In the genomic region with DNA sequence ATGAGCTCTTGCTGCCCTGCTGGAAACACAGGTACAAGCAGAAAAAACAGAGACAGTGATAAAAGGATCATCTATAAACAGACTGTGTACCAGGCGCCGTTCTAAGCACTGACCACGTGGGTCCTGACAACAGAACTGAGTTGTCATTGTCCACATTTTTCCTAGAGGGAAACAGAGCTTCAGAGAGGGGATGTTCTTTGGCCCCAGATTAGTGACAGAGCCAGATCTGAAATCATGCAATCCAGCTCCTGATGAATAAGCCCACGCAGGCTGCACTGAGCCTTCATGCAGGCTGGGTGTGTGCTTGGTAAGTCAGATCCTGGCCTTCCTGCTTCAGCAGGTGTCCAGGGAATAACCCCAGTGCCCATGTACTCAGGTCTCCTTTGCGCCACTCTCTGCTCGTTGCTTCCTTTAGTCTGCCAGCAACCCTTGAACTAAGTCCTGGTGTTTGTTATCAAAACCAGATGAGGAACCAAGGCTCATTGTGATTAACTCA, we compare ENCODE assay signal across 19 cellular contexts. TPM values are rescaled to one million over a fixed set of nuclear protein-coding genes. Genes with fewer than 3 reads are reported as not detected.
DNase-seq lines count a peak whose midpoint lies in the region; ATAC-seq, FAIRE-seq and TF ChIP-seq lines count a peak whose summit lies in the region.
"Had no signal": no experiment of that assay in that cellular context is flagged by ENCODE, and none has a peak within 500 bp of the region (broad histone marks: within the 10 kb centered on the region; RNA-seq: fewer than 3 reads in every experiment).

No MANE protein-coding gene starts in this region.

- peak overlapping the region; percentile 31 for H3K4me3 ChIP-seq in CD8-positive, alpha-beta memory T cell (ENCODE audit: low read length)
- no peak overlapping the region for H3K4me3 ChIP-seq in K562
- H3K4me3 ChIP-seq: colonic mucosa, hepatocyte, ovary, skin epidermis, uterus had no signal

- H3K79me2 ChIP-seq in K562 (ENCODE audit: control insufficient read depth, insufficient read depth, low read length), result no peaks in the 10 kb centered on the region
- H3K79me2 ChIP-seq: hepatocyte had no signal

- ATAC-seq in K562, result no peak
- peak; percentile 67 for ATAC-seq in left colon
- ATAC-seq in GM18519 (IDR thresholded peaks at IDR 0.05; ENCODE audit: low FRiP score, unreplicated experiment), result no peak

- DNase-seq in A172 (ENCODE audit: low spot score), result peak; percentile 21
- DNase-seq in CD8-positive, alpha-beta memory T cell, result no peak
- no peak for DNase-seq in K562 (ENCODE audit: extremely low read depth in 1 of 4, low spot score in 3 of 4)
- DNase-seq in left colon, result no peak
- no peak for DNase-seq in NOMO-1 (lab: John Stamatoyannopoulos, UW; ENCODE audit: unreplicated experiment in 2 of 2)
- no peak for DNase-seq in T-helper 2 cell treated with Interferon-gamma antibody and Interleukin-4, amounts not matched to agents 5 μg/mL and 100 μg/mL, for 36 hours (ENCODE audit: low spot score)
- DNase-seq in NCI-H345 treated with DMSO at 0.1 percent for 48 hours (lab: John Stamatoyannopoulos, UW; ENCODE audit: unreplicated experiment), result no peak
- DNase-seq: activated T-cell treated with anti-CD3 and anti-CD28 coated beads for 4 hours; colonic mucosa; KBM-7; left cardiac atrium; NCI-H1092 treated with DMSO at 0.1 percent for 48 hours; ovary; stimulated activated naive CD4-positive, alpha-beta T cell; uterus had no signal

- intact Hi-C loops in K562 (cut with micrococcal nuclease), result no loop called here
- intact Hi-C loops in left colon (cut with DNase I, micrococcal nuclease), result no loop called here

- WGBS in K562 (ENCODE audit: insufficient coverage, low coverage, missing lambda C conversion rate), result 1% methylated on average over 6 of the region's 6 CpGs

- FAIRE-seq in K562 (lab: Jason Lieb, UNC), result no peak

- no peaks in the 10 kb centered on the region for H3K9me3 ChIP-seq in CD8-positive, alpha-beta memory T cell (ENCODE audit: low read length)
- no peaks in the 10 kb centered on the region for H3K9me3 ChIP-seq in K562 (replicated peaks; ENCODE audit: control insufficient read depth, insufficient read depth, low read depth, low read length)
- H3K9me3 ChIP-seq: colonic mucosa, ovary, uterus had no signal

- no peaks in the 10 kb centered on the region for H3K27me3 ChIP-seq in CD8-positive, alpha-beta memory T cell (ENCODE audit: insufficient read depth, low read length, poor library complexity, severe bottlenecking)
- H3K27me3 ChIP-seq in K562 (ENCODE audit: control insufficient read depth in 2 of 2, insufficient read depth in 2 of 2, low read length in 2 of 2), result peaks cover 13 to 55% of the 10 kb centered on the region in 2 experiments; a peak in 4 of 5 replicates
- H3K27me3 ChIP-seq: colonic mucosa, hepatocyte, ovary, uterus had no signal

- no peaks in the 10 kb centered on the region for H4K20me1 ChIP-seq in K562 (replicated peaks; ENCODE audit: control insufficient read depth, insufficient read depth, low read length)

- no peak overlapping the region for H3K27ac ChIP-seq in CD8-positive, alpha-beta memory T cell (ENCODE audit: low read depth, low read length)
- H3K27ac ChIP-seq in K562 (ENCODE audit: extremely low read depth, low read depth, low read length), result no peak overlapping the region
- H3K27ac ChIP-seq: colonic mucosa, hepatocyte, ovary, uterus had no signal

- POLR2A ChIA-PET in CD8-positive, alpha-beta memory T cell (lab: Charles Lee), result interaction anchor here (1.2 to 3.0 kb wide), 3 partner anchors 9 to 52 kb away, joined by 3 to 18 read pairs (median 3); no protein-coding TSS in a partner anchor
- POLR2A ChIA-PET in K562 (lab: Yijun Ruan, JAX), result no interaction called here

- in situ Hi-C loops in K562 (cut with MboI), result no loop called here

- no TSS peak for BruUV-seq in K562 (replicated peaks; lab: Mats Ljungman, UMichigan)

- H3K9me3 Mint-ChIP-seq in CD8-positive, alpha-beta memory T cell, result no peaks in the 10 kb centered on the region
- H3K9me3 Mint-ChIP-seq in T-helper 2 cell treated with Interferon-gamma antibody and Interleukin-4, amounts not matched to agents 5 μg/mL and 100 μg/mL, for 36 hours, result no peaks in the 10 kb centered on the region
- H3K9me3 Mint-ChIP-seq: T-helper 1 cell treated with Interleukin-12 subunit alpha and Interleukin-12 subunit beta and Interleukin-4 antibody, amounts not matched to agents 30 μg/mL and 1 μg/mL, for 36 hours had no signal

- TF ChIP-seq EP300 in K562 (IDR thresholded peaks at IDR 0.05; ENCODE audit: low read length), result no peak

- peaks cover 0 to 4% (median 4%) of the 10 kb centered on the region in 3 donors for H3K36me3 Mint-ChIP-seq in CD8-positive, alpha-beta memory T cell
- H3K36me3 Mint-ChIP-seq in T-helper 2 cell treated with Interferon-gamma antibody and Interleukin-4, amounts not matched to agents 5 μg/mL and 100 μg/mL, for 36 hours (ENCODE audit: low read depth), result no peaks in the 10 kb centered on the region

- no peaks in the 10 kb centered on the region for H3K36me3 ChIP-seq in CD8-positive, alpha-beta memory T cell (ENCODE audit: insufficient read depth, low read length)
- H3K36me3 ChIP-seq in K562 (ENCODE audit: control insufficient read depth, insufficient read depth, low read length), result no peaks in the 10 kb centered on the region
- H3K36me3 ChIP-seq: colonic mucosa, ovary, uterus had no signal

- H3K27ac Mint-ChIP-seq in CD8-positive, alpha-beta memory T cell, result peak overlapping the region; percentile 57 to 93 (median 85)
- no peak overlapping the region for H3K27ac Mint-ChIP-seq in T-helper 2 cell treated with Interferon-gamma antibody and Interleukin-4, amounts not matched to agents 5 μg/mL and 100 μg/mL, for 36 hours
- H3K27ac Mint-ChIP-seq: T-helper 1 cell treated with Interleukin-12 subunit alpha and Interleukin-12 subunit beta and Interleukin-4 antibody, amounts not matched to agents 30 μg/mL and 1 μg/mL, for 36 hours had no signal

- peaks cover 64 to 85% (median 71%) of the 10 kb centered on the region in 3 donors for H3K4me1 Mint-ChIP-seq in CD8-positive, alpha-beta memory T cell
- peaks cover 37% of the 10 kb centered on the region for H3K4me1 Mint-ChIP-seq in T-helper 2 cell treated with Interferon-gamma antibody and Interleukin-4, amounts not matched to agents 5 μg/mL and 100 μg/mL, for 36 hours (ENCODE audit: low read depth)

- no peak for TF ChIP-seq RAD21 in K562 (CRISPR knock-in tag; conservative IDR thresholded peaks at IDR 0.05 in 1 of 2, IDR thresholded peaks at IDR 0.05 in 1 of 2)

- H2AFZ ChIP-seq in K562 (ENCODE audit: low read depth, low read length), result no peak overlapping the region
- H2AFZ ChIP-seq: hepatocyte had no signal

- CTCF ChIA-PET in CD8-positive, alpha-beta memory T cell (lab: Charles Lee), result interaction anchor here (1.0 to 2.6 kb wide), 3 partner anchors 26 to 51 kb away, joined by 3 to 20 read pairs (median 5); no protein-coding TSS in a partner anchor
- CTCF ChIA-PET in K562 (lab: Yijun Ruan, JAX; ENCODE audit: low intra/inter-chr PET ratio), result no interaction called here

- no peaks in the 10 kb centered on the region for H3K9me1 ChIP-seq in K562 (ENCODE audit: control insufficient read depth, insufficient read depth, low read length)

- no peak overlapping the region for H3K4me2 ChIP-seq in K562 (ENCODE audit: insufficient read depth, low read length)
- H3K4me2 ChIP-seq: hepatocyte had no signal

- TF ChIP-seq POLR2A in K562 (conservative IDR thresholded peaks at IDR 0.05), result no peak

- H3K4me3 Mint-ChIP-seq in CD8-positive, alpha-beta memory T cell, result peak overlapping the region in 6 of 7 donors; percentile 45 to 69 (median 54)
- H3K4me3 Mint-ChIP-seq in T-helper 2 cell treated with Interferon-gamma antibody and Interleukin-4, amounts not matched to agents 5 μg/mL and 100 μg/mL, for 36 hours, result no peak overlapping the region

- TF ChIP-seq CTCF in K562 (IDR thresholded peaks at IDR 0.05 in 2 of 3, conservative IDR thresholded peaks at IDR 0.05 in 1 of 3; ENCODE audit: insufficient read depth in 2 of 3, low read depth in 1 of 3, low read length in 3 of 3), result no peak

- peaks cover 92% of the 10 kb centered on the region for H3K4me1 ChIP-seq in CD8-positive, alpha-beta memory T cell (ENCODE audit: insufficient read depth, low read length)
- H3K4me1 ChIP-seq in K562 (replicated peaks in 1 of 2; ENCODE audit: control insufficient read depth in 2 of 2, insufficient read depth in 2 of 2, low read length in 2 of 2), result no peaks in the 10 kb centered on the region
- H3K4me1 ChIP-seq: uterus had no signal

- H3K27me3 Mint-ChIP-seq in CD8-positive, alpha-beta memory T cell, result peaks cover 0 to 1% of the 10 kb centered on the region in 2 donors
- H3K27me3 Mint-ChIP-seq in T-helper 2 cell treated with Interferon-gamma antibody and Interleukin-4, amounts not matched to agents 5 μg/mL and 100 μg/mL, for 36 hours (ENCODE audit: low read depth), result peaks cover 70% of the 10 kb centered on the region

- peak overlapping the region in 1 of 2 experiments; percentile 43; a peak in 1 of 4 replicates for H3K9ac ChIP-seq in K562 (ENCODE audit: insufficient read depth in 1 of 2, low read depth in 2 of 2, low read length in 2 of 2)

TF ChIP-seq in K562, 482 proteins besides CTCF, POLR2A, EP300 and RAD21 (continues in another document):
- TF ChIP-seq SIN3B (IDR thresholded peaks at IDR 0.05; ENCODE audit: low read depth), result no peak

RNA-seq across cellular contexts. Expression of gene TCF7, which starts 22.8 kb away (rescaled TPM):
- total RNA-seq in A172 (2014; rRNA removed; shearing (Covaris generic)), result 3.8 and 4.8 TPM in 2 replicates
- 10 to 100 TPM; 85.2 to 89.7 TPM for total RNA-seq in CD8-positive, alpha-beta memory T cell
- 344 TPM for polyA plus RNA-seq in CD8-positive, alpha-beta memory T cell
- 22.7 and 54.2 TPM in 2 replicates for total RNA-seq in K562 (2011; cell fraction: chromatin; rRNA removed; ENCODE audit: low replicate concordance)
- 20.5 and 24.5 TPM in 2 replicates for total RNA-seq in K562 (2011; cell fraction: nucleolus; rRNA removed)
- total RNA-seq in K562 (2011; cell fraction: nucleoplasm; rRNA removed), result 24.3 and 38.9 TPM in 2 replicates
- total RNA-seq in K562 (2014; rRNA removed) (5.8 TPM in 2 replicates), K562 (2014; rRNA removed; fragmentation: Illumina TruSeq; extraction: Trizol) (3.4 TPM in 2 replicates), K562 (2015; rRNA removed; fragmentation: Illumina TruSeq; extraction: Trizol) (3.1 and 3.2 TPM in 2 replicates), K562 (2021) (10.3 and 12.6 TPM in 2 replicates), left colon (1 to 10 TPM; 3.0 to 6.0 TPM)
- polyA plus RNA-seq in K562 (2011; rRNA removed) (3.2 and 4.2 TPM in 2 replicates), K562 (2014; fragmentation: Illumina TruSeq; extraction: Trizol) (14.4 and 14.9 TPM in 2 replicates), K562 (2014; fragmentation: Nextera tagmentation; extraction: Ambion mirVana) (1 to 10 TPM; 1.6 to 2.0 TPM), K562 (2014; rRNA removed) (5.4 and 5.8 TPM in 2 replicates)
- 2.6 and 5.4 TPM in 2 replicates for polyA plus RNA-seq in K562 (2011; cell fraction: cytosol; rRNA removed)
- polyA plus RNA-seq in K562 (2011; cell fraction: nucleus; rRNA removed), result 4.1 and 11.1 TPM in 2 replicates
- polyA plus RNA-seq in K562 (2012), result 8.3 and 8.9 TPM in 2 replicates
- polyA minus RNA-seq in K562 (2011; rRNA and poly(A)+ RNA removed), result 5.5 and 7.4 TPM in 2 replicates
- 5.3 and 9.5 TPM in 2 replicates for polyA minus RNA-seq in K562 (2011; cell fraction: cytosol; rRNA and poly(A)+ RNA removed)
- 8.3 and 13.5 TPM in 2 replicates for polyA minus RNA-seq in K562 (2011; cell fraction: nucleus; rRNA and poly(A)+ RNA removed)
